Comparison of ENCODE assay signal across 21 cellular contexts in the genomic region with DNA sequence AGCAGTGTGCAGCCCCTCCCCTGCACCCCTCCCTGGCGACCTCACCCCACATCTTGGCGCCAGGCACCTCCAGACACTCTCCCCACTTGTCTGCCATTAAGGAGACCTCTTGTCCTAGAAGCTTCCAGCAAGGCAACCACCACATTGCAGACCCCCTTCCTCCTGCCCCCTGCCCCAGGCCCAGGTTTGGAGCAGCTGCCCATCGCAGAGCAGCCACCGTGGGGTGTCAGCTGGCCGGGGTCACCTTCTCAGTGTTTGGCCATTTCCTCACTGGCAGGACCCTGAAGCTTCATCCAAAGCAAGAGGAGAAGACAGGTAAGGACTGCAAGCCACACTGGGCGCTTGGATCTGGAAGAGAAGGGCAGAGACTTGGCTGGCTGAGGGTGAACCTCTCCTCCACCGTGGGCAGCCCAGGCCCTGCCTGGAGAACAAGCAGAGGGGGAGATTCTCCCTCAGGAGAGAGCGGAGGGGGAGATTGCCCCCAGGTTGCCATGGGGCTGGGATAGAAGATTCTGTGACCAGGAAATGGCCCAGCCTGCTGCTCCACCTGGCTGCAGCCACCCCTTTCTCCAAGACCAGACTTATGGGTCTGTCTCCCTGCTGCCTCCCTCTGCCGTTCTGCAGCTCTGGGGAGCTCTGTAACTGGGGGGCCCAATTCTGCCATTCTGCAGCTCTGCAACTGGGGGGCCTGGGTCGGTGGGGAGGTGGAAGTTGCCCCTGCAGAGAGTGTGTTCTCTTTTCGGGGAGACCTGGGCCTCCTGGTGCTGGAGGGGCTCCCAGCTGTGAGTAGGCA.
"Had no signal": no experiment of that assay in that cellular context is flagged by ENCODE, and none has a peak within 500 bp of the region (broad histone marks: within the 10 kb centered on the region; RNA-seq: fewer than 3 reads in every experiment).

No MANE protein-coding gene starts in this region.

- H3K4me1 ChIP-seq: esophagus muscularis mucosa, foreskin keratinocyte, gastroesophageal sphincter, psoas muscle, sigmoid colon, testis, upper lobe of left lung had no signal

- H3K4me3 Mint-ChIP-seq: memory B cell; natural killer cell; neural crest cell; stimulated activated memory B cell treated with anti-CD40 and anti-IgM and Interleukin-4, amounts not matched to agents 10 μg/mL and 1 μg/mL and 100 μg/mL, for 72 hours had no signal

- H3K27ac Mint-ChIP-seq: memory B cell; natural killer cell; stimulated activated memory B cell treated with anti-CD40 and anti-IgM and Interleukin-4, amounts not matched to agents 10 μg/mL and 1 μg/mL and 100 μg/mL, for 72 hours had no signal

- H3K79me2 ChIP-seq: hepatocyte had no signal

- DNase-seq: dorsolateral prefrontal cortex; effector CD8-positive, alpha-beta T cell; foreskin keratinocyte; natural killer cell; psoas muscle; right cardiac atrium; sigmoid colon; stimulated activated CD4-positive, alpha-beta T cell treated with anti-CD3 and anti-CD28 coated beads, Interleukin-2, amount 100 ng/mL, for 24 hours; stimulated activated CD4-positive, alpha-beta T cell treated with anti-CD3 and anti-CD28 coated beads, Interleukin-4, amount 100 ng/mL, for 24 hours; stimulated activated naive CD8-positive, alpha-beta T cell treated with anti-CD3 and anti-CD28 coated beads, Interleukin-15, Interleukin-2, amounts not matched to agents 100 U/mL and 50 U/mL, for 24 hours; substantia nigra; testis; tibial artery had no signal

- H3K9me3 ChIP-seq: testis had no signal

- H3K4me2 ChIP-seq: hepatocyte had no signal

- H3K27me3 ChIP-seq: hepatocyte, testis, upper lobe of left lung had no signal

- H3K4me1 Mint-ChIP-seq: memory B cell; natural killer cell; stimulated activated memory B cell treated with anti-CD40 and anti-IgM and Interleukin-4, amounts not matched to agents 10 μg/mL and 1 μg/mL and 100 μg/mL, for 72 hours had no signal

- H2AFZ ChIP-seq: hepatocyte had no signal

- H3K36me3 Mint-ChIP-seq: memory B cell; stimulated activated memory B cell treated with anti-CD40 and anti-IgM and Interleukin-4, amounts not matched to agents 10 μg/mL and 1 μg/mL and 100 μg/mL, for 72 hours had no signal

- ATAC-seq: foreskin keratinocyte; gastroesophageal sphincter; heart left ventricle; natural killer cell; psoas muscle; stimulated activated naive CD8-positive, alpha-beta T cell treated with anti-CD3 and anti-CD28 coated beads, Interleukin-15, Interleukin-2, amounts not matched to agents 100 U/mL and 50 U/mL, for 24 hours had no signal

- H3K27ac ChIP-seq: dorsolateral prefrontal cortex, esophagus muscularis mucosa, foreskin keratinocyte, gastroesophageal sphincter, heart left ventricle, hepatocyte, psoas muscle, sigmoid colon, testis, tibial artery, upper lobe of left lung had no signal
